ENCODE assay signal across 1 cellular context in the genomic region with DNA sequence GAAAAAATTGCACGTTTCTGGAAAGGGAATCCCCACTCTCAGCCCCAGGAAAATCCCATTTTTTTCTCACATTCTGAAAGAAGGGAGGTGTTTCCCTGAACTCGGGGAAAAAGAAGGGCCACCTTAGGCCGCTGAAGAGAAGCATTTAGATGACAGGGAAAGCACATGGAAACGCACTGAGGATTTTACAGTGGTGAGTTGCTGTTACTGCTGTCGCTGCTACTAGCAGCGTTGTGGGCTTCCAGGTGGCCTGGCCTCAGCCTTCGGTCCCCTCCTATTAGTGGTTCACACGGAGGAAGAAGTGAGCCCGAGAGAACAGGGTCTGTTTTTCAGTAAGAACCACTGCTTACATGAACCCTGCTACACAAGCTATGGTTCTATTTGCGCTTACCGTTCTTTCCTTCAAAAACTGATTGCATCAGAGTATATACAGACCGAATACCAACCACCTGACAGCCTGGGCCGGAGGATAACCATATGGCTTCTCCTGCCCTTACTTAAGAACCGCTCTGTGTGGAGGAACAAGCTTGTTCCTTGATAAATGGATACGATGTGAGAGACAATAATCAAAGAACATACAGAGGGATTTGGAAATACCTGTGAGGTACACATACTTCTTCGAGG.
TF ChIP-seq lines count a peak whose summit lies in the region.

No MANE protein-coding gene starts in this region.

TF ChIP-seq in H1, 55 proteins besides CTCF, POLR2A, EP300 and RAD21 (continued from another document):
- TF ChIP-seq POLR2AphosphoS5 (IDR thresholded peaks at IDR 0.05; ENCODE audit: low read depth, low read length): 0 out of 2 replicates have a peak, but pooled peaks have one; percentile 40
- no peak for TF ChIP-seq TAF7 (optimal IDR thresholded peaks at IDR 0.05; ENCODE audit: borderline replicate concordance, low read depth, low read length)
- no peak for TF ChIP-seq CHD2 (IDR thresholded peaks at IDR 0.05; ENCODE audit: low read length)
- TF ChIP-seq BRCA1 (IDR thresholded peaks at IDR 0.05; ENCODE audit: low read depth, low read length): no peak
- TF ChIP-seq, protein P1, sequence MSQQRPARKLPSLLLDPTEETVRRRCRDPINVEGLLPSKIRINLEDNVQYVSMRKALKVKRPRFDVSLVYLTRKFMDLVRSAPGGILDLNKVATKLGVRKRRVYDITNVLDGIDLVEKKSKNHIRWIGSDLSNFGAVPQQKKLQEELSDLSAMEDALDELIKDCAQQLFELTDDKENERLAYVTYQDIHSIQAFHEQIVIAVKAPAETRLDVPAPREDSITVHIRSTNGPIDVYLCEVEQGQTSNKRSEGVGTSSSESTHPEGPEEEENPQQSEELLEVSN (IDR thresholded peaks at IDR 0.05): peak; percentile 45; the same call in 1 of the 2 replicates
- peak; percentile 64; the same call in 1 of the 2 replicates for TF ChIP-seq CEBPB (IDR thresholded peaks at IDR 0.05; ENCODE audit: low read depth, low read length)
- 0 out of 4 replicates have a peak, but pooled peaks of 1 of the 2 experiments have one; percentile 35 for TF ChIP-seq HDAC2 (IDR thresholded peaks at IDR 0.05; ENCODE audit: borderline replicate concordance in 1 of 2, low read depth in 2 of 2, low read length in 2 of 2)
- TF ChIP-seq ASH2L (IDR thresholded peaks at IDR 0.05; ENCODE audit: low read length): peak; percentile 42
- no peak for TF ChIP-seq TEAD4 (IDR thresholded peaks at IDR 0.05; ENCODE audit: low read depth, low read length)
- 0 out of 2 replicates have a peak, but pooled peaks have one; percentile 3 for TF ChIP-seq SP1 (IDR thresholded peaks at IDR 0.05; ENCODE audit: low read depth, low read length)
- TF ChIP-seq, protein P2, sequence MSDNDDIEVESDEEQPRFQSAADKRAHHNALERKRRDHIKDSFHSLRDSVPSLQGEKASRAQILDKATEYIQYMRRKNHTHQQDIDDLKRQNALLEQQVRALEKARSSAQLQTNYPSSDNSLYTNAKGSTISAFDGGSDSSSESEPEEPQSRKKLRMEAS (IDR thresholded peaks at IDR 0.05): peak; percentile 94
